Comparison of ENCODE assay signal across 1 cellular context in the genomic region with DNA sequence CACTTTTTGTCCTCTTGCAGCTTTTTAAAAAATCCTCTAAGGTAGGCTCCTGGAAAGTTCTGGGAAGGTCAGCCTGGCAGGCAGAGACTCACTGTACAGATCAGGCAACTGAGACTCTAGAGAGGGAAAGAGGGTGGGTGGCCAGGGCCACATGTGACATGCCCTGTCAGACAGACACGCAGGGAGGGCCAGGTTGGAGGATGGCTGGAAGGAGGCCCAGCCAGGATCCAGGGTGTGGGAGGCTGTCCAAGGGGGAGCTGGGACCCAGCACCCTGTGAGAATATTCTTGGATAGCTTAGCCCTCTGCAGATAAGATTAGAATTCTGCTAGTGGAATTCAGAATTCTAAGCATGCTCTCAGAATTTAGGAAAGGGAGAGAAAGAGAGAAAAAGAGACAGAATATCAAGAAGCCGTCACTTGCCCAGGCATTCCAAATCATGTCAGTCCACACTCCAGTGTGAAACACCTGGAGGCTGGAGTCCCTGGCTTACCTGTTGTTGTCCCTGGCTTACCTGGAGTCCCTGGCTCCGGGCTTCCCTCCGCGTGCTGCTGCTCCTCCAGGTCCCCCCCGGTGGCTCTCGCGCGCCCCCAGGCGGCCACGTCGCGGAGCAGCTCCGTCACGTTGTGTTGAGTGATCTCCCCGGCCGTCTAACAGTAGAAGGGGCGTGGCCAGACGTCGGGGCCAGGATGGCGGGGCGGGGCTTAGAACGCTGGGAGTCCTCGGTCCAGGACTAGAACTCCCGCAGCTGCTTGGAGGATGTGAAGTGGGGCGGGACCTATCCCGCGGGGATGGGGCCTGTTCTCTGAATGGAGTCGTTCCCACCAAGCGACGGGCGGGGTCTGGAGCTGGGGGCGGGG.
TF ChIP-seq lines count a peak whose summit lies in the region.

No MANE protein-coding gene starts in this region.

TF ChIP-seq in WTC11, 78 proteins besides CTCF, POLR2A, EP300 and RAD21 (continued from another document and continues in another):
- TF ChIP-seq, protein P1, sequence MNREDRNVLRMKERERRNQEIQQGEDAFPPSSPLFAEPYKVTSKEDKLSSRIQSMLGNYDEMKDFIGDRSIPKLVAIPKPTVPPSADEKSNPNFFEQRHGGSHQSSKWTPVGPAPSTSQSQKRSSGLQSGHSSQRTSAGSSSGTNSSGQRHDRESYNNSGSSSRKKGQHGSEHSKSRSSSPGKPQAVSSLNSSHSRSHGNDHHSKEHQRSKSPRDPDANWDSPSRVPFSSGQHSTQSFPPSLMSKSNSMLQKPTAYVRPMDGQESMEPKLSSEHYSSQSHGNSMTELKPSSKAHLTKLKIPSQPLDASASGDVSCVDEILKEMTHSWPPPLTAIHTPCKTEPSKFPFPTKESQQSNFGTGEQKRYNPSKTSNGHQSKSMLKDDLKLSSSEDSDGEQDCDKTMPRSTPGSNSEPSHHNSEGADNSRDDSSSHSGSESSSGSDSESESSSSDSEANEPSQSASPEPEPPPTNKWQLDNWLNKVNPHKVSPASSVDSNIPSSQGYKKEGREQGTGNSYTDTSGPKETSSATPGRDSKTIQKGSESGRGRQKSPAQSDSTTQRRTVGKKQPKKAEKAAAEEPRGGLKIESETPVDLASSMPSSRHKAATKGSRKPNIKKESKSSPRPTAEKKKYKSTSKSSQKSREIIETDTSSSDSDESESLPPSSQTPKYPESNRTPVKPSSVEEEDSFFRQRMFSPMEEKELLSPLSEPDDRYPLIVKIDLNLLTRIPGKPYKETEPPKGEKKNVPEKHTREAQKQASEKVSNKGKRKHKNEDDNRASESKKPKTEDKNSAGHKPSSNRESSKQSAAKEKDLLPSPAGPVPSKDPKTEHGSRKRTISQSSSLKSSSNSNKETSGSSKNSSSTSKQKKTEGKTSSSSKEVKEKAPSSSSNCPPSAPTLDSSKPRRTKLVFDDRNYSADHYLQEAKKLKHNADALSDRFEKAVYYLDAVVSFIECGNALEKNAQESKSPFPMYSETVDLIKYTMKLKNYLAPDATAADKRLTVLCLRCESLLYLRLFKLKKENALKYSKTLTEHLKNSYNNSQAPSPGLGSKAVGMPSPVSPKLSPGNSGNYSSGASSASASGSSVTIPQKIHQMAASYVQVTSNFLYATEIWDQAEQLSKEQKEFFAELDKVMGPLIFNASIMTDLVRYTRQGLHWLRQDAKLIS (CRISPR knock-in tag; IDR thresholded peaks at IDR 0.05; ENCODE audit: borderline replicate concordance), result no peak
- TF ChIP-seq ZNF317 (CRISPR knock-in tag; IDR thresholded peaks at IDR 0.05; ENCODE audit: borderline replicate concordance, low read depth) (no peak), GABPB1 (CRISPR knock-in tag; IDR thresholded peaks at IDR 0.05) (no peak), JUN (CRISPR knock-in tag; IDR thresholded peaks at IDR 0.05) (no peak), SMAD3 (CRISPR knock-in tag; IDR thresholded peaks at IDR 0.05; ENCODE audit: borderline replicate concordance) (no peak), FOXJ3 (CRISPR knock-in tag; IDR thresholded peaks at IDR 0.05; ENCODE audit: borderline replicate concordance) (no peak), MXD4 (CRISPR knock-in tag; IDR thresholded peaks at IDR 0.05; ENCODE audit: borderline replicate concordance) (no peak), ZNF396 (CRISPR knock-in tag; IDR thresholded peaks at IDR 0.05; ENCODE audit: borderline replicate concordance) (no peak), ZNF416 (CRISPR knock-in tag; IDR thresholded peaks at IDR 0.05) (no peak), GRHL2 (CRISPR knock-in tag; IDR thresholded peaks at IDR 0.05; ENCODE audit: insufficient replicate concordance, severe bottlenecking) (no peak), ZNF232 (CRISPR knock-in tag; IDR thresholded peaks at IDR 0.05) (0 out of 2 replicates have a peak, but pooled peaks have one; percentile 23), ZBTB21 (CRISPR knock-in tag; IDR thresholded peaks at IDR 0.05; ENCODE audit: borderline replicate concordance) (no peak), KAT7 (CRISPR knock-in tag; IDR thresholded peaks at IDR 0.05; ENCODE audit: borderline replicate concordance) (no peak), OVOL2 (CRISPR knock-in tag; IDR thresholded peaks at IDR 0.05; ENCODE audit: borderline replicate concordance) (no peak), IRF2 (CRISPR knock-in tag; IDR thresholded peaks at IDR 0.05; ENCODE audit: borderline replicate concordance, low read depth) (no peak), FOXK1 (CRISPR knock-in tag; IDR thresholded peaks at IDR 0.05) (0 out of 2 replicates have a peak, but pooled peaks have one; percentile 35)
- TF ChIP-seq, protein P2, sequence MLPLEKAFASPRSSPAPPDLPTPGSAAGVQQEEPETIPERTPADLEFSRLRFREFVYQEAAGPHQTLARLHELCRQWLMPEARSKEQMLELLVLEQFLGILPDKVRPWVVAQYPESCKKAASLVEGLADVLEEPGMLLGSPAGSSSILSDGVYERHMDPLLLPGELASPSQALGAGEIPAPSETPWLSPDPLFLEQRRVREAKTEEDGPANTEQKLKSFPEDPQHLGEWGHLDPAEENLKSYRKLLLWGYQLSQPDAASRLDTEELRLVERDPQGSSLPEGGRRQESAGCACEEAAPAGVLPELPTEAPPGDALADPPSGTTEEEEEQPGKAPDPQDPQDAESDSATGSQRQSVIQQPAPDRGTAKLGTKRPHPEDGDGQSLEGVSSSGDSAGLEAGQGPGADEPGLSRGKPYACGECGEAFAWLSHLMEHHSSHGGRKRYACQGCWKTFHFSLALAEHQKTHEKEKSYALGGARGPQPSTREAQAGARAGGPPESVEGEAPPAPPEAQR (CRISPR knock-in tag; IDR thresholded peaks at IDR 0.05), result no peak
- TF ChIP-seq, protein P3, sequence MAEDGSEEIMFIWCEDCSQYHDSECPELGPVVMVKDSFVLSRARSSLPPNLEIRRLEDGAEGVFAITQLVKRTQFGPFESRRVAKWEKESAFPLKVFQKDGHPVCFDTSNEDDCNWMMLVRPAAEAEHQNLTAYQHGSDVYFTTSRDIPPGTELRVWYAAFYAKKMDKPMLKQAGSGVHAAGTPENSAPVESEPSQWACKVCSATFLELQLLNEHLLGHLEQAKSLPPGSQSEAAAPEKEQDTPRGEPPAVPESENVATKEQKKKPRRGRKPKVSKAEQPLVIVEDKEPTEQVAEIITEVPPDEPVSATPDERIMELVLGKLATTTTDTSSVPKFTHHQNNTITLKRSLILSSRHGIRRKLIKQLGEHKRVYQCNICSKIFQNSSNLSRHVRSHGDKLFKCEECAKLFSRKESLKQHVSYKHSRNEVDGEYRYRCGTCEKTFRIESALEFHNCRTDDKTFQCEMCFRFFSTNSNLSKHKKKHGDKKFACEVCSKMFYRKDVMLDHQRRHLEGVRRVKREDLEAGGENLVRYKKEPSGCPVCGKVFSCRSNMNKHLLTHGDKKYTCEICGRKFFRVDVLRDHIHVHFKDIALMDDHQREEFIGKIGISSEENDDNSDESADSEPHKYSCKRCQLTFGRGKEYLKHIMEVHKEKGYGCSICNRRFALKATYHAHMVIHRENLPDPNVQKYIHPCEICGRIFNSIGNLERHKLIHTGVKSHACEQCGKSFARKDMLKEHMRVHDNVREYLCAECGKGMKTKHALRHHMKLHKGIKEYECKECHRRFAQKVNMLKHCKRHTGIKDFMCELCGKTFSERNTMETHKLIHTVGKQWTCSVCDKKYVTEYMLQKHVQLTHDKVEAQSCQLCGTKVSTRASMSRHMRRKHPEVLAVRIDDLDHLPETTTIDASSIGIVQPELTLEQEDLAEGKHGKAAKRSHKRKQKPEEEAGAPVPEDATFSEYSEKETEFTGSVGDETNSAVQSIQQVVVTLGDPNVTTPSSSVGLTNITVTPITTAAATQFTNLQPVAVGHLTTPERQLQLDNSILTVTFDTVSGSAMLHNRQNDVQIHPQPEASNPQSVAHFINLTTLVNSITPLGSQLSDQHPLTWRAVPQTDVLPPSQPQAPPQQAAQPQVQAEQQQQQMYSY (CRISPR knock-in tag; IDR thresholded peaks at IDR 0.05), result 0 out of 2 replicates have a peak, but pooled peaks have one; percentile 34
- TF ChIP-seq, protein P4, sequence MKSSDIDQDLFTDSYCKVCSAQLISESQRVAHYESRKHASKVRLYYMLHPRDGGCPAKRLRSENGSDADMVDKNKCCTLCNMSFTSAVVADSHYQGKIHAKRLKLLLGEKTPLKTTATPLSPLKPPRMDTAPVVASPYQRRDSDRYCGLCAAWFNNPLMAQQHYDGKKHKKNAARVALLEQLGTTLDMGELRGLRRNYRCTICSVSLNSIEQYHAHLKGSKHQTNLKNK (CRISPR knock-in tag; IDR thresholded peaks at IDR 0.05), result no peak
- TF ChIP-seq, protein P5, sequence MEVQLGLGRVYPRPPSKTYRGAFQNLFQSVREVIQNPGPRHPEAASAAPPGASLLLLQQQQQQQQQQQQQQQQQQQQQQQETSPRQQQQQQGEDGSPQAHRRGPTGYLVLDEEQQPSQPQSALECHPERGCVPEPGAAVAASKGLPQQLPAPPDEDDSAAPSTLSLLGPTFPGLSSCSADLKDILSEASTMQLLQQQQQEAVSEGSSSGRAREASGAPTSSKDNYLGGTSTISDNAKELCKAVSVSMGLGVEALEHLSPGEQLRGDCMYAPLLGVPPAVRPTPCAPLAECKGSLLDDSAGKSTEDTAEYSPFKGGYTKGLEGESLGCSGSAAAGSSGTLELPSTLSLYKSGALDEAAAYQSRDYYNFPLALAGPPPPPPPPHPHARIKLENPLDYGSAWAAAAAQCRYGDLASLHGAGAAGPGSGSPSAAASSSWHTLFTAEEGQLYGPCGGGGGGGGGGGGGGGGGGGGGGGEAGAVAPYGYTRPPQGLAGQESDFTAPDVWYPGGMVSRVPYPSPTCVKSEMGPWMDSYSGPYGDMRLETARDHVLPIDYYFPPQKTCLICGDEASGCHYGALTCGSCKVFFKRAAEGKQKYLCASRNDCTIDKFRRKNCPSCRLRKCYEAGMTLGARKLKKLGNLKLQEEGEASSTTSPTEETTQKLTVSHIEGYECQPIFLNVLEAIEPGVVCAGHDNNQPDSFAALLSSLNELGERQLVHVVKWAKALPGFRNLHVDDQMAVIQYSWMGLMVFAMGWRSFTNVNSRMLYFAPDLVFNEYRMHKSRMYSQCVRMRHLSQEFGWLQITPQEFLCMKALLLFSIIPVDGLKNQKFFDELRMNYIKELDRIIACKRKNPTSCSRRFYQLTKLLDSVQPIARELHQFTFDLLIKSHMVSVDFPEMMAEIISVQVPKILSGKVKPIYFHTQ (CRISPR knock-in tag; IDR thresholded peaks at IDR 0.05), result no peak
- TF ChIP-seq, protein P6, sequence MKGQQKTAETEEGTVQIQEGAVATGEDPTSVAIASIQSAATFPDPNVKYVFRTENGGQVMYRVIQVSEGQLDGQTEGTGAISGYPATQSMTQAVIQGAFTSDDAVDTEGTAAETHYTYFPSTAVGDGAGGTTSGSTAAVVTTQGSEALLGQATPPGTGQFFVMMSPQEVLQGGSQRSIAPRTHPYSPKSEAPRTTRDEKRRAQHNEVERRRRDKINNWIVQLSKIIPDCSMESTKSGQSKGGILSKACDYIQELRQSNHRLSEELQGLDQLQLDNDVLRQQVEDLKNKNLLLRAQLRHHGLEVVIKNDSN (CRISPR knock-in tag; IDR thresholded peaks at IDR 0.05), result no peak
- TF ChIP-seq, protein P7, sequence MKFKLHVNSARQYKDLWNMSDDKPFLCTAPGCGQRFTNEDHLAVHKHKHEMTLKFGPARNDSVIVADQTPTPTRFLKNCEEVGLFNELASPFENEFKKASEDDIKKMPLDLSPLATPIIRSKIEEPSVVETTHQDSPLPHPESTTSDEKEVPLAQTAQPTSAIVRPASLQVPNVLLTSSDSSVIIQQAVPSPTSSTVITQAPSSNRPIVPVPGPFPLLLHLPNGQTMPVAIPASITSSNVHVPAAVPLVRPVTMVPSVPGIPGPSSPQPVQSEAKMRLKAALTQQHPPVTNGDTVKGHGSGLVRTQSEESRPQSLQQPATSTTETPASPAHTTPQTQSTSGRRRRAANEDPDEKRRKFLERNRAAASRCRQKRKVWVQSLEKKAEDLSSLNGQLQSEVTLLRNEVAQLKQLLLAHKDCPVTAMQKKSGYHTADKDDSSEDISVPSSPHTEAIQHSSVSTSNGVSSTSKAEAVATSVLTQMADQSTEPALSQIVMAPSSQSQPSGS (CRISPR knock-in tag; IDR thresholded peaks at IDR 0.05; ENCODE audit: borderline replicate concordance, low read depth), result no peak
- TF ChIP-seq, protein P8, sequence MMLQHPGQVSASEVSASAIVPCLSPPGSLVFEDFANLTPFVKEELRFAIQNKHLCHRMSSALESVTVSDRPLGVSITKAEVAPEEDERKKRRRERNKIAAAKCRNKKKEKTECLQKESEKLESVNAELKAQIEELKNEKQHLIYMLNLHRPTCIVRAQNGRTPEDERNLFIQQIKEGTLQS (CRISPR knock-in tag; conservative IDR thresholded peaks at IDR 0.05), result no peak
- TF ChIP-seq, protein P9, sequence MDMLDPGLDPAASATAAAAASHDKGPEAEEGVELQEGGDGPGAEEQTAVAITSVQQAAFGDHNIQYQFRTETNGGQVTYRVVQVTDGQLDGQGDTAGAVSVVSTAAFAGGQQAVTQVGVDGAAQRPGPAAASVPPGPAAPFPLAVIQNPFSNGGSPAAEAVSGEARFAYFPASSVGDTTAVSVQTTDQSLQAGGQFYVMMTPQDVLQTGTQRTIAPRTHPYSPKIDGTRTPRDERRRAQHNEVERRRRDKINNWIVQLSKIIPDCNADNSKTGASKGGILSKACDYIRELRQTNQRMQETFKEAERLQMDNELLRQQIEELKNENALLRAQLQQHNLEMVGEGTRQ (CRISPR knock-in tag; IDR thresholded peaks at IDR 0.05), result no peak
- TF ChIP-seq, protein P10, sequence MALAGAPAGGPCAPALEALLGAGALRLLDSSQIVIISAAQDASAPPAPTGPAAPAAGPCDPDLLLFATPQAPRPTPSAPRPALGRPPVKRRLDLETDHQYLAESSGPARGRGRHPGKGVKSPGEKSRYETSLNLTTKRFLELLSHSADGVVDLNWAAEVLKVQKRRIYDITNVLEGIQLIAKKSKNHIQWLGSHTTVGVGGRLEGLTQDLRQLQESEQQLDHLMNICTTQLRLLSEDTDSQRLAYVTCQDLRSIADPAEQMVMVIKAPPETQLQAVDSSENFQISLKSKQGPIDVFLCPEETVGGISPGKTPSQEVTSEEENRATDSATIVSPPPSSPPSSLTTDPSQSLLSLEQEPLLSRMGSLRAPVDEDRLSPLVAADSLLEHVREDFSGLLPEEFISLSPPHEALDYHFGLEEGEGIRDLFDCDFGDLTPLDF (CRISPR knock-in tag; IDR thresholded peaks at IDR 0.05), result no peak
- TF ChIP-seq, protein P11, sequence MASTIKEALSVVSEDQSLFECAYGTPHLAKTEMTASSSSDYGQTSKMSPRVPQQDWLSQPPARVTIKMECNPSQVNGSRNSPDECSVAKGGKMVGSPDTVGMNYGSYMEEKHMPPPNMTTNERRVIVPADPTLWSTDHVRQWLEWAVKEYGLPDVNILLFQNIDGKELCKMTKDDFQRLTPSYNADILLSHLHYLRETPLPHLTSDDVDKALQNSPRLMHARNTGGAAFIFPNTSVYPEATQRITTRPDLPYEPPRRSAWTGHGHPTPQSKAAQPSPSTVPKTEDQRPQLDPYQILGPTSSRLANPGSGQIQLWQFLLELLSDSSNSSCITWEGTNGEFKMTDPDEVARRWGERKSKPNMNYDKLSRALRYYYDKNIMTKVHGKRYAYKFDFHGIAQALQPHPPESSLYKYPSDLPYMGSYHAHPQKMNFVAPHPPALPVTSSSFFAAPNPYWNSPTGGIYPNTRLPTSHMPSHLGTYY (CRISPR knock-in tag; IDR thresholded peaks at IDR 0.05), result no peak
- TF ChIP-seq, protein P12, sequence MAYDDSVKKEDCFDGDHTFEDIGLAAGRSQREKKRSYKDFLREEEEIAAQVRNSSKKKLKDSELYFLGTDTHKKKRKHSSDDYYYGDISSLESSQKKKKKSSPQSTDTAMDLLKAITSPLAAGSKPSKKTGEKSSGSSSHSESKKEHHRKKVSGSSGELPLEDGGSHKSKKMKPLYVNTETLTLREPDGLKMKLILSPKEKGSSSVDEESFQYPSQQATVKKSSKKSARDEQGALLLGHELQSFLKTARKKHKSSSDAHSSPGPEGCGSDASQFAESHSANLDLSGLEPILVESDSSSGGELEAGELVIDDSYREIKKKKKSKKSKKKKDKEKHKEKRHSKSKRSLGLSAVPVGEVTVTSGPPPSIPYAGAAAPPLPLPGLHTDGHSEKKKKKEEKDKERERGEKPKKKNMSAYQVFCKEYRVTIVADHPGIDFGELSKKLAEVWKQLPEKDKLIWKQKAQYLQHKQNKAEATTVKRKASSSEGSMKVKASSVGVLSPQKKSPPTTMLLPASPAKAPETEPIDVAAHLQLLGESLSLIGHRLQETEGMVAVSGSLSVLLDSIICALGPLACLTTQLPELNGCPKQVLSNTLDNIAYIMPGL (CRISPR knock-in tag; IDR thresholded peaks at IDR 0.05), result peak; percentile 92
